Comparison of ENCODE assay signal across 11 cellular contexts in genomic region chr2:219059725-219060682, GRCh38. TPM values are rescaled to one million over a fixed set of nuclear protein-coding genes. Genes with fewer than 3 reads are reported as not detected.
A peak's percentile ranks its signal among the peaks of the same experiment; 100 is the strongest.
DNase-seq lines count a peak whose midpoint lies in the region; ATAC-seq and TF ChIP-seq lines count a peak whose summit lies in the region.
"Had no signal": no experiment of that assay in that cellular context is flagged by ENCODE, and none has a peak within 500 bp of the region (broad histone marks: within the 10 kb centered on the region; RNA-seq: fewer than 3 reads in every experiment).

No MANE protein-coding gene starts in this region.

- peak overlapping the region; percentile 15 for H3K4me3 Mint-ChIP-seq in activated CD4-positive, alpha-beta T cell treated with anti-CD3 and anti-CD28 coated beads for 36 hours

- peaks cover 61% of the 10 kb centered on the region for H3K27me3 Mint-ChIP-seq in activated CD4-positive, alpha-beta T cell treated with anti-CD3 and anti-CD28 coated beads for 36 hours

- POLR2A ChIA-PET in activated CD4-positive, alpha-beta T cell treated with anti-CD3 and anti-CD28 coated beads for 36 hours (lab: Charles Lee) = interaction anchor here (0.6 kb wide), 3 partner anchors 14 to 274 kb away, joined by 3 to 4 read pairs (median 3); no protein-coding TSS in a partner anchor

- H3K9me3 Mint-ChIP-seq in activated CD4-positive, alpha-beta T cell treated with anti-CD3 and anti-CD28 coated beads for 36 hours (ENCODE audit: low read depth) = no peaks in the 10 kb centered on the region

- no peaks in the 10 kb centered on the region for H3K36me3 Mint-ChIP-seq in activated CD4-positive, alpha-beta T cell treated with anti-CD3 and anti-CD28 coated beads for 36 hours (ENCODE audit: low read depth)

- no peak for ATAC-seq in activated CD4-positive, alpha-beta T cell treated with anti-CD3 and anti-CD28 coated beads for 36 hours
- ATAC-seq in left colon (peak; percentile 11), GM18505 (IDR thresholded peaks at IDR 0.05; ENCODE audit: unreplicated experiment) (no peak)
- no peak for ATAC-seq in stimulated activated naive CD8-positive, alpha-beta T cell treated with anti-CD3 and anti-CD28 coated beads, Interleukin-15, Interleukin-2, amounts not matched to agents 100 U/mL and 50 U/mL, for 24 hours

- H3K27ac ChIP-seq in WERI-Rb-1 = no peak overlapping the region
- H3K27ac ChIP-seq: C4-2B had no signal

- CTCF ChIA-PET in activated CD4-positive, alpha-beta T cell treated with anti-CD3 and anti-CD28 coated beads for 36 hours (lab: Charles Lee) = interaction anchor here (0.6 to 8.9 kb wide), 10 partner anchors 14 to 324 kb away, joined by 3 to 125 read pairs (median 8); partner anchors contain the start of gene CFAP65

- TF ChIP-seq POLR2A in GM18505 (IDR thresholded peaks at IDR 0.05; ENCODE audit: borderline replicate concordance, extremely low read depth, insufficient read depth, insufficient read length) = no peak

- peaks cover 3% of the 10 kb centered on the region for H3K9me3 ChIP-seq in WERI-Rb-1 (ENCODE audit: severe bottlenecking)

- intact Hi-C loops in activated CD4-positive, alpha-beta T cell treated with anti-CD3 and anti-CD28 coated beads for 36 hours (cut with DNase I, micrococcal nuclease) = loop anchor here (2.0 to 5.0 kb wide), 4 partner anchors 63 to 293 kb away; no protein-coding TSS in a partner anchor
- intact Hi-C loops in left colon (cut with DNase I, micrococcal nuclease) = loop anchor here (10.0 kb wide), 2 partner anchors 85 to 95 kb away; no protein-coding TSS in a partner anchor

- H3K27me3 ChIP-seq in WERI-Rb-1 (ENCODE audit: insufficient read depth, low read depth, severe bottlenecking) = peaks cover 63% of the 10 kb centered on the region

- H3K36me3 ChIP-seq in WERI-Rb-1 = no peaks in the 10 kb centered on the region

- H3K4me1 Mint-ChIP-seq in activated CD4-positive, alpha-beta T cell treated with anti-CD3 and anti-CD28 coated beads for 36 hours = peaks cover 19% of the 10 kb centered on the region

- no peak overlapping the region for H3K27ac Mint-ChIP-seq in activated CD4-positive, alpha-beta T cell treated with anti-CD3 and anti-CD28 coated beads for 36 hours

- H3K4me3 ChIP-seq in WERI-Rb-1 (ENCODE audit: low read depth, low read length) = peak overlapping the region; percentile 33

- peak; percentile 39 for DNase-seq in activated CD4-positive, alpha-beta T cell treated with anti-CD3 and anti-CD28 coated beads for 36 hours
- no peak for DNase-seq in activated CD4-positive, alpha-beta T cell treated with anti-CD3 and anti-CD28 coated beads, Interleukin-2, amount 50 U/mL, for 1 hour
- DNase-seq in WERI-Rb-1 (no peak), left colon (peak in 1 of 2 donors; percentile 45), middle frontal gyrus (ENCODE audit: extremely low spot score, low spot score) (no peak), G401 (ENCODE audit: low spot score) (no peak)
- peak; percentile 11 for DNase-seq in stimulated activated naive CD8-positive, alpha-beta T cell treated with anti-CD3 and anti-CD28 coated beads, Interleukin-15, Interleukin-2, amounts not matched to agents 100 U/mL and 50 U/mL, for 24 hours
- DNase-seq: Kasumi-1, mesenchymal stem cell had no signal

- no peak for TF ChIP-seq CTCF in WERI-Rb-1 (IDR thresholded peaks at IDR 0.05; ENCODE audit: low read depth, low read length)

- in situ Hi-C loops in G401 (cut with HindIII; ENCODE audit: low sequenced_read_pairs) = no loop called here

RNA-seq across cellular contexts. Expression of gene IHH, which starts 0.7 kb away (rescaled TPM):
- under 1 TPM in 1 of 2 experiments, not detected in 1; 0.12 TPM for total RNA-seq in activated CD4-positive, alpha-beta T cell treated with anti-CD3 and anti-CD28 coated beads for 36 hours
- 10 to 100 TPM; 72.7 to 85.5 TPM for total RNA-seq in left colon
- not detected in 2 replicates for total RNA-seq in G401 (2014; rRNA removed; shearing (Covaris generic))

RNA-seq across cellular contexts. Expression of gene CFAP65, which starts 18.7 kb away (rescaled TPM):
- not detected for total RNA-seq in activated CD4-positive, alpha-beta T cell treated with anti-CD3 and anti-CD28 coated beads for 36 hours
- total RNA-seq in left colon = under 1 TPM; 0.39 to 0.76 TPM
- not detected in 2 replicates for total RNA-seq in G401 (2014; rRNA removed; shearing (Covaris generic))

Comparison
In these comparisons a context has a peak if more than half of its experiments do, and no peak if none do; other contexts are left out.
1. DNase-seq: peak in activated CD4-positive, alpha-beta T cell treated with anti-CD3 and anti-CD28 coated beads for 36 hours (single experiment) and stimulated activated naive CD8-positive, alpha-beta T cell treated with anti-CD3 and anti-CD28 coated beads, Interleukin-15, Interleukin-2, amounts not matched to agents 100 U/mL and 50 U/mL, for 24 hours (single experiment); none in activated CD4-positive, alpha-beta T cell treated with anti-CD3 and anti-CD28 coated beads, Interleukin-2, amount 50 U/mL, for 1 hour (single experiment), WERI-Rb-1 (single experiment), middle frontal gyrus (single experiment) and G401 (single experiment).
2. RNA of gene IHH, which starts 0.7 kb away (total RNA-seq): 72.7 to 85.5 TPM in left colon; 0.12 TPM in activated CD4-positive, alpha-beta T cell treated with anti-CD3 and anti-CD28 coated beads for 36 hours and not detected in G401; every median in the first group is over 10 times any median in the second.